1 cellular context compared by ENCODE assay signal in the genomic region with DNA sequence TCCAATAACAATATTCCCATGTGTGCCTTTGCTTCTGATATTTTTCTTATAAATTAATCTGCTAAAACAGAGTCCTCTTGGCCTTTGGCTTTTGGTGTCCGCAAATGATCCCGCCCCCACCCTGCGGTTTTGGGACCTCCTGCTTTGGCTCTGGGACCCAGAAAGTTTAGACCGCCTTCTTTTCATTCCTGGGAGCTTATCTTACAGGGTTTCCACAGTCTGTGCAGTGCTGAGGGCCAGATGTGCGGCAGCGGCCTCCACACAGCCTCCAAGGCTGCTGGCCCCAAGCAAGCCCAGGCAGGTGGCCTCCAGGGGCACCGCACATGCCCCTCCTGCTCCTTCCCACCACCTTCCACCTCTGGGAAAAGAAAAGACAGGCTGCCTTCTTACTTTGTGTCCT.
TF ChIP-seq lines count a peak whose summit lies in the region.

No MANE protein-coding gene starts in this region.

TF ChIP-seq in GM23338, 12 proteins besides CTCF, POLR2A, EP300 and RAD21 (continued from another document):
- no peak for TF ChIP-seq ZNF462 (CRISPR knock-in tag; IDR thresholded peaks at IDR 0.05)
- no peak for TF ChIP-seq REST (IDR thresholded peaks at IDR 0.05; ENCODE audit: unreplicated experiment)
